In genomic region chr5:92884464-92884863, GRCh38 we compare ENCODE assay signal across 20 cellular contexts.
"Had no signal": no experiment of that assay in that cellular context is flagged by ENCODE, and none has a peak within 500 bp of the region (broad histone marks: within the 10 kb centered on the region; RNA-seq: fewer than 3 reads in every experiment).

No MANE protein-coding gene starts in this region.

- H3K4me1 ChIP-seq: colonic mucosa, esophagus squamous epithelium, left lung, lower lobe of right lung, right atrium auricular region, sigmoid colon, testis, upper lobe of right lung had no signal

- DNase-seq: colonic mucosa; dermis blood vessel endothelial cell; esophagus squamous epithelium; immature natural killer cell; left lung; lower lobe of right lung; mesenchymal stem cell; naive B cell; nucleus accumbens; ovary; sigmoid colon; stimulated activated CD4-positive, alpha-beta T cell treated with anti-CD3 and anti-CD28 coated beads, Interleukin-2, amount 100 ng/mL, for 24 hours; stimulated activated CD4-positive, alpha-beta T cell treated with anti-CD3 and anti-CD28 coated beads, Interleukin-4, amount 100 ng/mL, for 4 hours; stimulated activated naive B cell treated with anti-CD40 and anti-IgM and Interleukin-4, amounts not matched to agents 10 μg/mL and 1 μg/mL and 100 μg/mL, for 72 hours; stimulated activated naive CD8-positive, alpha-beta T cell treated with anti-CD3 and anti-CD28 coated beads, Interleukin-15, amount 100 ng/mL, for 72 hours; testis; upper lobe of right lung had no signal

- ATAC-seq: left lung; lower lobe of right lung; stimulated activated naive B cell treated with anti-CD40 and anti-IgM and Interleukin-4, amounts not matched to agents 10 μg/mL and 1 μg/mL and 100 μg/mL, for 72 hours; stimulated activated naive CD8-positive, alpha-beta T cell treated with anti-CD3 and anti-CD28 coated beads, Interleukin-15, amount 100 ng/mL, for 72 hours; upper lobe of right lung had no signal

- H3K36me3 ChIP-seq: colonic mucosa, esophagus squamous epithelium, left lung, lower lobe of right lung, ovary, right atrium auricular region, sigmoid colon, tibial nerve, upper lobe of right lung had no signal

- H3K27ac ChIP-seq: colonic mucosa, esophagus squamous epithelium, left lung, lower lobe of right lung, ovary, right atrium auricular region, sigmoid colon, skin epidermis, testis, tibial nerve, upper lobe of right lung had no signal

- H3K4me3 ChIP-seq: colonic mucosa, esophagus squamous epithelium, left lung, lower lobe of right lung, ovary, right atrium auricular region, sigmoid colon, skin epidermis, testis, tibial nerve, upper lobe of right lung had no signal

- H3K27me3 ChIP-seq: colonic mucosa, esophagus squamous epithelium, left lung, ovary, right atrium auricular region, sigmoid colon, testis, tibial nerve, upper lobe of right lung had no signal

- H3K9me3 ChIP-seq: colonic mucosa, esophagus squamous epithelium, left lung, lower lobe of right lung, ovary, sigmoid colon, testis, tibial nerve, upper lobe of right lung had no signal
